ENCODE assay signal across 2 cellular contexts in genomic region chr2:232496508-232497373, GRCh38.
TF ChIP-seq lines count a peak whose summit lies in the region.

No MANE protein-coding gene starts in this region.

TF ChIP-seq in HepG2, 621 proteins besides CTCF, POLR2A, EP300 and RAD21:
- TF ChIP-seq IRF1 (CRISPR knock-in tag; IDR thresholded peaks at IDR 0.05; ENCODE audit: low read depth) (no peak), CHD2 (IDR thresholded peaks at IDR 0.05; ENCODE audit: low read depth, low read length) (no peak), ZNF761 (CRISPR knock-in tag; conservative IDR thresholded peaks at IDR 0.05) (no peak), TFDP1 (CRISPR knock-in tag; IDR thresholded peaks at IDR 0.05; ENCODE audit: borderline replicate concordance) (no peak), MNT (IDR thresholded peaks at IDR 0.05) (peak; percentile 96), ZIK1 (CRISPR knock-in tag; IDR thresholded peaks at IDR 0.05; ENCODE audit: borderline replicate concordance, low read depth) (no peak), PTBP1 (IDR thresholded peaks at IDR 0.05; ENCODE audit: low read depth, low read length, poor library complexity, severe bottlenecking) (no peak)

TF ChIP-seq in neural cell, 6 proteins besides CTCF, POLR2A, EP300 and RAD21:
- TF ChIP-seq MXI1 (conservative IDR thresholded peaks at IDR 0.05; ENCODE audit: poor library complexity, severe bottlenecking) (no peak), POLR2AphosphoS5 (IDR thresholded peaks at IDR 0.05) (peak; percentile 12)
